In the genomic region with DNA sequence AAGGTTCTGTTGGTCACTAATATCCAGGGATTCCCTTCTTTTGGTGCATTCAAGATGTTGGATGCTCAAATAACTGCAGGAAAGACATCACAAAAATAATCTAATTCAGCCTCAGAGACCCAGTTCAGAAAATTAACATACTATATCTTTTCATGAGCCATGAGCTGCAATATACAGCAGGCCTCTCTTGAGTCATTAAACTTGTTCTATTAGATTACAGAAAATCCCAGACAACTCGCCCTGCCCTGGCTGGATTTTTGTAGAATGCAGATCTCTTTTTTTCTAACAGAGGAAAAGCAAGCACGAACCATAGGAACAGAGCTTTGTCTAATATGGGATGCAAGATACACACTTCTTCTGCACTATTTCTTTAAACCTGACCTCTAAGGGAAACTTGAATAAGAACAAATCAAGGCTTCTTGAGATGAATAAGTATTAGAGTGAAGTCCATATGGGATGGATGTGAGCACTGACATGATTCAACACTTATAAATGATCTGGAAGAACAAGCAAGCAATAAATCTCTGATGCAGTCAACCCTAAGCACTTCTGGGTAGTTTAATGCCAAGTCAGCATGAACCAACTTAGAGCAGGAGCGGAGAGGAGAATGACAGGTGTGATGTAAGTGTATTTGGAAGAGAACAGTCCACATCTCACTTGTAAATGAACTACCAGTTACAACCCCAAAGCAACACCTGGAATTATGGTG, we compare ENCODE assay signal across 22 cellular contexts.
DNase-seq lines count a peak whose midpoint lies in the region; ATAC-seq and TF ChIP-seq lines count a peak whose summit lies in the region.
"Had no signal": no experiment of that assay in that cellular context is flagged by ENCODE, and none has a peak within 500 bp of the region (broad histone marks: within the 10 kb centered on the region; RNA-seq: fewer than 3 reads in every experiment).

No MANE protein-coding gene starts in this region.

- H3K36me3 Mint-ChIP-seq in activated CD4-positive, alpha-beta T cell treated with anti-CD3 and anti-CD28 coated beads, Interleukin-2, amount 10 ng/mL, durations not matched to agents 24 days and 14 days (ENCODE audit: low read depth): no peaks in the 10 kb centered on the region
- H3K36me3 Mint-ChIP-seq in stimulated activated memory B cell treated with anti-CD40 and anti-IgM and Interleukin-4, amounts not matched to agents 10 μg/mL and 1 μg/mL and 100 μg/mL, for 72 hours: no peaks in the 10 kb centered on the region
- H3K36me3 Mint-ChIP-seq in GM23338 (ENCODE audit: low read depth): no peaks in the 10 kb centered on the region
- H3K36me3 Mint-ChIP-seq in activated CD4-positive, alpha-beta memory T cell treated with anti-CD3 and anti-CD28 coated beads, Interleukin-2, amount 10 ng/mL, durations not matched to agents 7 days and 5 days (ENCODE audit: low read depth): no peaks in the 10 kb centered on the region

- no peaks in the 10 kb centered on the region for H3K9me3 ChIP-seq in SK-N-SH
- H3K9me3 ChIP-seq: BLaER1, MG63 had no signal

- no peaks in the 10 kb centered on the region for H3K27me3 ChIP-seq in SK-N-SH (ENCODE audit: insufficient read depth)
- no peaks in the 10 kb centered on the region for H3K27me3 ChIP-seq in GM23338 (ENCODE audit: insufficient read depth)
- H3K27me3 ChIP-seq: BLaER1 had no signal

- H3K9me3 Mint-ChIP-seq in activated CD4-positive, alpha-beta T cell treated with anti-CD3 and anti-CD28 coated beads, Interleukin-2, amount 10 ng/mL, durations not matched to agents 24 days and 14 days: no peaks in the 10 kb centered on the region
- peaks cover 2% of the 10 kb centered on the region for H3K9me3 Mint-ChIP-seq in stimulated activated memory B cell treated with anti-CD40 and anti-IgM and Interleukin-4, amounts not matched to agents 10 μg/mL and 1 μg/mL and 100 μg/mL, for 72 hours
- H3K9me3 Mint-ChIP-seq in GM23338: no peaks in the 10 kb centered on the region
- no peaks in the 10 kb centered on the region for H3K9me3 Mint-ChIP-seq in activated CD4-positive, alpha-beta memory T cell treated with anti-CD3 and anti-CD28 coated beads, Interleukin-2, amount 10 ng/mL, durations not matched to agents 7 days and 5 days
- H3K9me3 Mint-ChIP-seq: CD4-positive, alpha-beta T cell; H9; HFFc6 had no signal

- TF ChIP-seq EP300 in SK-N-SH (IDR thresholded peaks at IDR 0.05; ENCODE audit: borderline replicate concordance in 1 of 2, low read depth in 1 of 2, low read length in 1 of 2): peak in 1 of 2 experiments; percentile 63; a peak in 1 of 4 replicates

- peak; percentile 9 for ATAC-seq in HG03175 (IDR thresholded peaks at IDR 0.05; ENCODE audit: unreplicated experiment)
- ATAC-seq in stimulated activated memory B cell treated with anti-CD40 and anti-IgM and Interleukin-4, amounts not matched to agents 10 μg/mL and 1 μg/mL and 100 μg/mL, for 72 hours: no peak
- ATAC-seq in GM21423 (IDR thresholded peaks at IDR 0.05; ENCODE audit: unreplicated experiment): no peak
- no peak for ATAC-seq in GM23338

- no peak overlapping the region for H3K4me3 Mint-ChIP-seq in activated CD4-positive, alpha-beta T cell treated with anti-CD3 and anti-CD28 coated beads, Interleukin-2, amount 10 ng/mL, durations not matched to agents 24 days and 14 days
- no peak overlapping the region for H3K4me3 Mint-ChIP-seq in stimulated activated memory B cell treated with anti-CD40 and anti-IgM and Interleukin-4, amounts not matched to agents 10 μg/mL and 1 μg/mL and 100 μg/mL, for 72 hours
- H3K4me3 Mint-ChIP-seq in GM23338: no peak overlapping the region
- H3K4me3 Mint-ChIP-seq in activated CD4-positive, alpha-beta memory T cell treated with anti-CD3 and anti-CD28 coated beads, Interleukin-2, amount 10 ng/mL, durations not matched to agents 7 days and 5 days: no peak overlapping the region
- H3K4me3 Mint-ChIP-seq: CD4-positive, alpha-beta T cell; H9; HFFc6 had no signal

- H3K79me2 ChIP-seq in SK-N-SH (ENCODE audit: insufficient read depth) (no peaks in the 10 kb centered on the region), GM23338 (replicated peaks; ENCODE audit: insufficient read depth) (no peaks in the 10 kb centered on the region)

- TF ChIP-seq RAD21 in SK-N-SH (IDR thresholded peaks at IDR 0.05; ENCODE audit: low read length): peak; percentile 12; the same call in 1 of the 2 replicates

- H3K4me3 ChIP-seq in SK-N-SH (ENCODE audit: low read depth in 2 of 2, low read length in 1 of 2) (no peak overlapping the region), GM23338 (no peak overlapping the region)
- H3K4me3 ChIP-seq: BLaER1, MG63, PC-9 had no signal

- peak; percentile 14 for DNase-seq in activated CD4-positive, alpha-beta T cell treated with anti-CD3 and anti-CD28 coated beads, Interleukin-2, amount 10 ng/mL, durations not matched to agents 24 days and 14 days
- no peak for DNase-seq in activated CD4-positive, alpha-beta T cell treated with anti-CD3 and anti-CD28 coated beads for 1 hour
- DNase-seq in SK-N-SH (peak; percentile 28), GM23338 (ENCODE audit: low spot score) (no peak)
- DNase-seq in activated CD4-positive, alpha-beta memory T cell treated with anti-CD3 and anti-CD28 coated beads, Interleukin-2, amount 10 ng/mL, durations not matched to agents 7 days and 5 days: no peak
- DNase-seq: CD4-positive, alpha-beta T cell; COR-L47; DMS 273 treated with DMSO at 0.1 percent for 48 hours; H9; HFFc6; MG63; NCI-H1092; NCI-H1436; NCI-H1930; NCI-H2227 treated with DMSO at 0.1 percent for 48 hours; NCI-H526; PC-9 had no signal

- peaks cover 45% of the 10 kb centered on the region for H3K27me3 Mint-ChIP-seq in activated CD4-positive, alpha-beta T cell treated with anti-CD3 and anti-CD28 coated beads, Interleukin-2, amount 10 ng/mL, durations not matched to agents 24 days and 14 days
- H3K27me3 Mint-ChIP-seq in stimulated activated memory B cell treated with anti-CD40 and anti-IgM and Interleukin-4, amounts not matched to agents 10 μg/mL and 1 μg/mL and 100 μg/mL, for 72 hours: peaks cover 11% of the 10 kb centered on the region
- peaks cover 2% of the 10 kb centered on the region for H3K27me3 Mint-ChIP-seq in GM23338 (ENCODE audit: insufficient read depth, low read depth, poor library complexity)
- H3K27me3 Mint-ChIP-seq in activated CD4-positive, alpha-beta memory T cell treated with anti-CD3 and anti-CD28 coated beads, Interleukin-2, amount 10 ng/mL, durations not matched to agents 7 days and 5 days: peaks cover 22% of the 10 kb centered on the region

- H3K36me3 ChIP-seq in SK-N-SH (replicated peaks in 1 of 2; ENCODE audit: control insufficient read depth in 1 of 2, insufficient read depth in 2 of 2, low read length in 1 of 2): no peaks in the 10 kb centered on the region
- H3K36me3 ChIP-seq in GM23338 (ENCODE audit: insufficient read depth): no peaks in the 10 kb centered on the region
- H3K36me3 ChIP-seq: BLaER1, MG63 had no signal

- WGBS in SK-N-SH (ENCODE audit: low lambda C conversion rate): 12% methylated on average over 3 of the region's 3 CpGs

- H3K9ac ChIP-seq in SK-N-SH: no peak overlapping the region
- H3K9ac ChIP-seq: BLaER1 had no signal

- CTCF ChIA-PET in SK-N-SH (lab: Yijun Ruan, JAX): no interaction called here
- CTCF ChIA-PET in activated CD4-positive, alpha-beta memory T cell treated with anti-CD3 and anti-CD28 coated beads, Interleukin-2, amount 10 ng/mL, durations not matched to agents 7 days and 5 days (lab: Charles Lee): no interaction called here

- no peaks in the 10 kb centered on the region for H3K4me1 Mint-ChIP-seq in activated CD4-positive, alpha-beta T cell treated with anti-CD3 and anti-CD28 coated beads, Interleukin-2, amount 10 ng/mL, durations not matched to agents 24 days and 14 days
- peaks cover 34% of the 10 kb centered on the region for H3K4me1 Mint-ChIP-seq in stimulated activated memory B cell treated with anti-CD40 and anti-IgM and Interleukin-4, amounts not matched to agents 10 μg/mL and 1 μg/mL and 100 μg/mL, for 72 hours
- H3K4me1 Mint-ChIP-seq in GM23338: peaks cover 27% of the 10 kb centered on the region
- H3K4me1 Mint-ChIP-seq in activated CD4-positive, alpha-beta memory T cell treated with anti-CD3 and anti-CD28 coated beads, Interleukin-2, amount 10 ng/mL, durations not matched to agents 7 days and 5 days: no peaks in the 10 kb centered on the region

- H3K4me2 ChIP-seq in SK-N-SH: no peak overlapping the region
- H3K4me2 ChIP-seq in GM23338: no peak overlapping the region
- H3K4me2 ChIP-seq: BLaER1, PC-9 had no signal

- H4K20me1 ChIP-seq in SK-N-SH (ENCODE audit: insufficient read depth) (no peaks in the 10 kb centered on the region), GM23338 (replicated peaks; ENCODE audit: insufficient read depth) (no peaks in the 10 kb centered on the region)
- H4K20me1 ChIP-seq: BLaER1 had no signal

- intact Hi-C loops in activated CD4-positive, alpha-beta T cell treated with anti-CD3 and anti-CD28 coated beads, Interleukin-2, amount 10 ng/mL, durations not matched to agents 24 days and 14 days (cut with micrococcal nuclease): no loop called here

- H3F3A ChIP-seq in SK-N-SH (replicated peaks; ENCODE audit: insufficient read depth): no peaks in the 10 kb centered on the region
- H3F3A ChIP-seq in GM23338 (replicated peaks; ENCODE audit: low read depth): no peaks in the 10 kb centered on the region

- POLR2A ChIA-PET in SK-N-SH (lab: Yijun Ruan, JAX): no interaction called here
- POLR2A ChIA-PET in activated CD4-positive, alpha-beta memory T cell treated with anti-CD3 and anti-CD28 coated beads, Interleukin-2, amount 10 ng/mL, durations not matched to agents 7 days and 5 days (lab: Charles Lee): no interaction called here

- H3K9me2 ChIP-seq in SK-N-SH (no peaks in the 10 kb centered on the region), GM23338 (ENCODE audit: insufficient read depth) (no peaks in the 10 kb centered on the region; the same call in 1 of the 2 replicates)

- H2AFZ ChIP-seq in SK-N-SH (ENCODE audit: low read depth) (no peak overlapping the region), GM23338 (no peak overlapping the region)
- H2AFZ ChIP-seq: PC-9 had no signal

- H3K27ac Mint-ChIP-seq in activated CD4-positive, alpha-beta T cell treated with anti-CD3 and anti-CD28 coated beads, Interleukin-2, amount 10 ng/mL, durations not matched to agents 24 days and 14 days: no peak overlapping the region
- peak overlapping the region; percentile 17 for H3K27ac Mint-ChIP-seq in stimulated activated memory B cell treated with anti-CD40 and anti-IgM and Interleukin-4, amounts not matched to agents 10 μg/mL and 1 μg/mL and 100 μg/mL, for 72 hours
- H3K27ac Mint-ChIP-seq in GM23338: no peak overlapping the region
- H3K27ac Mint-ChIP-seq in activated CD4-positive, alpha-beta memory T cell treated with anti-CD3 and anti-CD28 coated beads, Interleukin-2, amount 10 ng/mL, durations not matched to agents 7 days and 5 days: no peak overlapping the region
- H3K27ac Mint-ChIP-seq: CD4-positive, alpha-beta T cell; H9; HFFc6 had no signal

- no peak for TF ChIP-seq CTCF in SK-N-SH (IDR thresholded peaks at IDR 0.05)
- TF ChIP-seq CTCF in GM23338 (conservative IDR thresholded peaks at IDR 0.05; ENCODE audit: low read depth in 2 of 2): no peak

- H3K27ac ChIP-seq in SK-N-SH (ENCODE audit: low read depth in 2 of 2, low read length in 1 of 2) (peak overlapping the region in 1 of 2 experiments; percentile 82; a peak in 2 of 4 replicates), GM23338 (ENCODE audit: low read depth) (no peak overlapping the region)
- H3K27ac ChIP-seq: BLaER1, PC-9, RWPE1 had no signal

- peaks cover 0 to 19% of the 10 kb centered on the region in 2 experiments; a peak in 2 of 4 replicates for H3K4me1 ChIP-seq in SK-N-SH (ENCODE audit: control insufficient read depth in 1 of 2, insufficient read depth in 2 of 2, low read depth in 1 of 2, low read length in 1 of 2)
- H3K4me1 ChIP-seq in GM23338 (ENCODE audit: insufficient read depth): peaks cover 16% of the 10 kb centered on the region
- H3K4me1 ChIP-seq: BLaER1 had no signal

Comparison
In these comparisons a context has a peak if more than half of its experiments do, and no peak if none do; other contexts are left out.
1. DNase-seq: peak in activated CD4-positive, alpha-beta T cell treated with anti-CD3 and anti-CD28 coated beads, Interleukin-2, amount 10 ng/mL, durations not matched to agents 24 days and 14 days (single experiment) and SK-N-SH (single experiment); none in activated CD4-positive, alpha-beta T cell treated with anti-CD3 and anti-CD28 coated beads for 1 hour (single experiment), GM23338 (single experiment) and activated CD4-positive, alpha-beta memory T cell treated with anti-CD3 and anti-CD28 coated beads, Interleukin-2, amount 10 ng/mL, durations not matched to agents 7 days and 5 days (single experiment).